In genomic region chr5:100406640-100407039, GRCh38 we compare ENCODE assay signal across 24 cellular contexts.
DNase-seq lines count a peak whose midpoint lies in the region; ATAC-seq and TF ChIP-seq lines count a peak whose summit lies in the region.
"Had no signal": no experiment of that assay in that cellular context is flagged by ENCODE, and none has a peak within 500 bp of the region (broad histone marks: within the 10 kb centered on the region; RNA-seq: fewer than 3 reads in every experiment).

No MANE protein-coding gene starts in this region.

- no peak for TF ChIP-seq RAD21 in IMR-90 (IDR thresholded peaks at IDR 0.05; ENCODE audit: low read length)

- TF ChIP-seq POLR2A in IMR-90 (IDR thresholded peaks at IDR 0.05; ENCODE audit: low read depth, low read length) = no peak

- no peak overlapping the region for H3K14ac ChIP-seq in IMR-90 (replicated peaks; ENCODE audit: low read depth, low read length)

- TF ChIP-seq CTCF in IMR-90 (conservative IDR thresholded peaks at IDR 0.05; ENCODE audit: low read depth, low read length) = no peak
- TF ChIP-seq CTCF in Calu3 (IDR thresholded peaks at IDR 0.05; ENCODE audit: unreplicated experiment) = no peak

- no peak overlapping the region for H4K91ac ChIP-seq in IMR-90 (ENCODE audit: insufficient read depth, low read depth, low read length)

- H4K5ac ChIP-seq in IMR-90 (ENCODE audit: low read depth, low read length) = no peak overlapping the region

- H3K4me1 ChIP-seq in IMR-90 (ENCODE audit: control insufficient read depth, insufficient read depth, low read length) = no peaks in the 10 kb centered on the region
- H3K4me1 ChIP-seq: heart right ventricle, SJSA1 had no signal

- H2AK5ac ChIP-seq in IMR-90 (ENCODE audit: low read depth, low read length) = no peak overlapping the region

- H3K9me3 Mint-ChIP-seq in Calu3 (ENCODE audit: low read depth, unreplicated experiment) = no peaks in the 10 kb centered on the region
- H3K9me3 Mint-ChIP-seq: activated CD4-positive, alpha-beta memory T cell treated with anti-CD3 and anti-CD28 coated beads, Interleukin-2, amount 10 ng/mL, durations not matched to agents 7 days and 5 days; GM23338; immature natural killer cell; T-helper 1 cell treated with Interleukin-12 subunit alpha and Interleukin-12 subunit beta and Interleukin-4 antibody, amounts not matched to agents 30 μg/mL and 1 μg/mL, for 36 hours had no signal

- no peak overlapping the region for H2AFZ ChIP-seq in IMR-90 (replicated peaks; ENCODE audit: low read length, poor library complexity)

- H3K18ac ChIP-seq in IMR-90 (ENCODE audit: low read depth, low read length) = no peak overlapping the region

- no peak overlapping the region for H3K23ac ChIP-seq in IMR-90 (ENCODE audit: low read depth, low read length)

- no peak overlapping the region for H3K4me3 Mint-ChIP-seq in Calu3 (ENCODE audit: low read depth, unreplicated experiment)
- H3K4me3 Mint-ChIP-seq: activated CD4-positive, alpha-beta memory T cell treated with anti-CD3 and anti-CD28 coated beads, Interleukin-2, amount 10 ng/mL, durations not matched to agents 7 days and 5 days; B cell; GM23338; immature natural killer cell; T-helper 1 cell treated with Interleukin-12 subunit alpha and Interleukin-12 subunit beta and Interleukin-4 antibody, amounts not matched to agents 30 μg/mL and 1 μg/mL, for 36 hours had no signal

- no peak overlapping the region for H3K56ac ChIP-seq in IMR-90 (ENCODE audit: extremely low read depth, insufficient read depth, low read length)

- no peak overlapping the region for H3K4ac ChIP-seq in IMR-90 (ENCODE audit: low read depth, low read length)

- no TSS peak for BruUV-seq in IMR-90 (replicated peaks; lab: Mats Ljungman, UMichigan)
- no TSS peak for BruUV-seq in Calu3 (replicated peaks; lab: Mats Ljungman, UMichigan)

- no peaks in the 10 kb centered on the region for H4K20me1 ChIP-seq in IMR-90 (ENCODE audit: insufficient read depth, low read length)

- no peaks in the 10 kb centered on the region for H3K36me3 ChIP-seq in IMR-90 (ENCODE audit: control insufficient read depth, insufficient read depth, low read length)
- H3K36me3 ChIP-seq: heart right ventricle, SJSA1, thoracic aorta had no signal

- intact Hi-C loops in IMR-90 (cut with micrococcal nuclease) = no loop called here
- intact Hi-C loops in Calu3 (cut with micrococcal nuclease; ENCODE audit: unreplicated experiment) = no loop called here

- H3K9me3 ChIP-seq in IMR-90 (ENCODE audit: control insufficient read depth, insufficient read depth, low read length) = no peaks in the 10 kb centered on the region
- H3K9me3 ChIP-seq: heart right ventricle, SJSA1, thoracic aorta had no signal

- H2AK9ac ChIP-seq in IMR-90 (replicated peaks; ENCODE audit: low read depth, low read length, poor library complexity) = no peak overlapping the region

- no peak overlapping the region for H3K27ac ChIP-seq in IMR-90 (ENCODE audit: insufficient read depth, low read length)
- H3K27ac ChIP-seq: 22Rv1, heart right ventricle, SJSA1, thoracic aorta had no signal

- no peak overlapping the region for H2BK5ac ChIP-seq in IMR-90 (ENCODE audit: low read depth, low read length, poor library complexity, severe bottlenecking)

- WGBS in IMR-90 (ENCODE audit: extremely low coverage in 2 of 2, insufficient read length in 1 of 2), 2 experiments = no CpG with 5 or more reads among the region's 2 CpGs

- no peak overlapping the region for H4K8ac ChIP-seq in IMR-90 (ENCODE audit: low read depth in 2 of 2, low read length in 2 of 2)

- no peaks in the 10 kb centered on the region for H3K9me1 ChIP-seq in IMR-90 (ENCODE audit: insufficient read depth, low read length)

- no peak overlapping the region for H2BK15ac ChIP-seq in IMR-90 (ENCODE audit: low read depth, low read length)

- H3K27ac Mint-ChIP-seq in Calu3 (ENCODE audit: unreplicated experiment) = no peak overlapping the region
- H3K27ac Mint-ChIP-seq: activated CD4-positive, alpha-beta memory T cell treated with anti-CD3 and anti-CD28 coated beads, Interleukin-2, amount 10 ng/mL, durations not matched to agents 7 days and 5 days; B cell; GM23338; immature natural killer cell; T-helper 1 cell treated with Interleukin-12 subunit alpha and Interleukin-12 subunit beta and Interleukin-4 antibody, amounts not matched to agents 30 μg/mL and 1 μg/mL, for 36 hours had no signal

- no peak overlapping the region for H2BK20ac ChIP-seq in IMR-90 (ENCODE audit: low read depth, low read length)

- H3K4me2 ChIP-seq in IMR-90 (ENCODE audit: low read depth, low read length) = no peak overlapping the region
- H3K4me2 ChIP-seq: GM23338 had no signal

- no peaks in the 10 kb centered on the region for H3K36me3 Mint-ChIP-seq in Calu3 (ENCODE audit: insufficient read depth, unreplicated experiment)
- H3K36me3 Mint-ChIP-seq: immature natural killer cell had no signal

- H3K4me1 Mint-ChIP-seq in Calu3 (ENCODE audit: low read depth, unreplicated experiment) = no peaks in the 10 kb centered on the region
- H3K4me1 Mint-ChIP-seq: activated CD4-positive, alpha-beta memory T cell treated with anti-CD3 and anti-CD28 coated beads, Interleukin-2, amount 10 ng/mL, durations not matched to agents 7 days and 5 days; B cell; GM23338; immature natural killer cell had no signal

- no peaks in the 10 kb centered on the region for H3K27me3 ChIP-seq in IMR-90 (ENCODE audit: control insufficient read depth, insufficient read depth, low read length)
- H3K27me3 ChIP-seq: heart right ventricle, SJSA1 had no signal

- no peaks in the 10 kb centered on the region for H3K27me3 Mint-ChIP-seq in Calu3 (ENCODE audit: unreplicated experiment)
- H3K27me3 Mint-ChIP-seq: B cell had no signal

- no peak overlapping the region for H3K9ac ChIP-seq in IMR-90 (ENCODE audit: low read depth, low read length)

- no peak overlapping the region for H3K4me3 ChIP-seq in IMR-90 (ENCODE audit: insufficient read depth, low read depth, low read length)
- H3K4me3 ChIP-seq: GM23338, heart right ventricle, SJSA1, thoracic aorta had no signal

- dilution Hi-C loops in IMR-90 (cut with HindIII; ENCODE audit: low sequenced_read_pairs, unreplicated experiment) = no loop called here

- ATAC-seq in IMR-90 (ENCODE audit: low read depth) (no peak), HG02852 (IDR thresholded peaks at IDR 0.05; ENCODE audit: unreplicated experiment) (no peak)
- ATAC-seq: GM23338 had no signal

- DNase-seq in DMS 273 (lab: John Stamatoyannopoulos, UW; ENCODE audit: unreplicated experiment) (peak; percentile 71), DMS 273 treated with DMSO at 0.1 percent for 48 hours (lab: John Stamatoyannopoulos, UW) (no peak), IMR-90 (peak; percentile 16), NCI-H446 treated with DMSO at 0.1 percent for 48 hours (lab: John Stamatoyannopoulos, UW) (peak; percentile 90), medulla oblongata (ENCODE audit: extremely low spot score) (peak; percentile 67), Calu3 (no peak), activated T-cell treated with anti-CD3 and anti-CD28 coated beads for 4 hours (no peak)
- DNase-seq: activated CD4-positive, alpha-beta memory T cell treated with anti-CD3 and anti-CD28 coated beads, Interleukin-2, amount 10 ng/mL, durations not matched to agents 7 days and 5 days; activated naive CD4-positive, alpha-beta T cell treated with Interleukin-2 at 50 U/mL for 16 hours; activated T-cell treated with anti-CD3 and anti-CD28 coated beads, Interleukin-2, amount 50 U/mL, for 1 hour; GDM1; immature natural killer cell; Karpas-422; NCI-H1436 treated with DMSO at 0.1 percent for 48 hours; NCI-H524 treated with DMSO at 0.1 percent for 48 hours; stimulated activated CD4-positive, alpha-beta T cell treated with anti-CD3 and anti-CD28 coated beads, Interleukin-15, amount 100 ng/mL, for 24 hours had no signal

- POLR2A ChIA-PET in IMR-90 (lab: Charles Lee; ENCODE audit: unreplicated experiment) = no interaction called here

- in situ Hi-C loops in IMR-90 (cut with MboI; ENCODE audit: low sequenced_read_pairs) = no loop called here

- CTCF ChIA-PET in IMR-90 (lab: Yijun Ruan, JAX) = no interaction called here
- CTCF ChIA-PET in Calu3 (lab: Charles Lee) = no interaction called here

- H3K79me1 ChIP-seq in IMR-90 (ENCODE audit: low read depth in 1 of 2, low read length in 2 of 2) = no peaks in the 10 kb centered on the region

- H2BK120ac ChIP-seq in IMR-90 (ENCODE audit: low read depth, low read length) = no peak overlapping the region

TF ChIP-seq in IMR-90, 13 proteins besides CTCF, POLR2A, EP300 and RAD21:
- TF ChIP-seq CHD1 (IDR thresholded peaks at IDR 0.05; ENCODE audit: low read depth, low read length) = no peak
- TF ChIP-seq BHLHE40 (IDR thresholded peaks at IDR 0.05; ENCODE audit: low read depth, low read length) = no peak
- TF ChIP-seq NFE2L2 (IDR thresholded peaks at IDR 0.05; ENCODE audit: low read depth, low read length) = no peak
- TF ChIP-seq RCOR1 (IDR thresholded peaks at IDR 0.05; ENCODE audit: insufficient replicate concordance, low read length) = no peak
- no peak for TF ChIP-seq FOS (IDR thresholded peaks at IDR 0.05; ENCODE audit: low read depth, low read length)
- TF ChIP-seq MAZ (IDR thresholded peaks at IDR 0.05; ENCODE audit: borderline replicate concordance, low read depth, low read length) = no peak
- TF ChIP-seq RFX5 (IDR thresholded peaks at IDR 0.05; ENCODE audit: low read depth, low read length) = no peak
- TF ChIP-seq CEBPB (IDR thresholded peaks at IDR 0.05; ENCODE audit: low read depth, low read length) = no peak
- TF ChIP-seq SMC3 (IDR thresholded peaks at IDR 0.05; ENCODE audit: low read depth, low read length) = no peak
- TF ChIP-seq ELK1 (IDR thresholded peaks at IDR 0.05; ENCODE audit: borderline replicate concordance, low read depth, low read length) = no peak

Comparison
In these comparisons a context has a peak if more than half of its experiments do, and no peak if none do; other contexts are left out.
1. DNase-seq: peak in DMS 273 (single experiment), IMR-90 (single experiment), NCI-H446 treated with DMSO at 0.1 percent for 48 hours (single experiment) and medulla oblongata (single experiment); none in DMS 273 treated with DMSO at 0.1 percent for 48 hours (single experiment), Calu3 (single experiment) and activated T-cell treated with anti-CD3 and anti-CD28 coated beads for 4 hours (single experiment).